In genomic region chr2:17879137-17879912, GRCh38 we compare ENCODE assay signal across 8 cellular contexts. TPM values are rescaled to one million over a fixed set of nuclear protein-coding genes. Genes with fewer than 3 reads are reported as not detected.
DNase-seq lines count a peak whose midpoint lies in the region; ATAC-seq, FAIRE-seq and TF ChIP-seq lines count a peak whose summit lies in the region.

No MANE protein-coding gene starts in this region.

- no peaks in the 10 kb centered on the region for H3K4me1 ChIP-seq in GM23248 (ENCODE audit: insufficient read depth)
- H3K4me1 ChIP-seq in ovary (ENCODE audit: insufficient read depth), result peaks cover 3% of the 10 kb centered on the region

- TF ChIP-seq CTCF in D721Med (IDR thresholded peaks at IDR 0.05; ENCODE audit: insufficient read depth, missing control alignments) (peak; percentile 2), ovary (IDR thresholded peaks at IDR 0.05) (no peak)

- peak overlapping the region; percentile 86 for H3K4me2 ChIP-seq in GM23248 (ENCODE audit: unreplicated experiment)

- intact Hi-C loops in ovary (cut with DNase I), result no loop called here

- CTCF ChIA-PET in activated CD8-positive, alpha-beta memory T cell treated with anti-CD3 and anti-CD28 coated beads, Interleukin-2, amount 10 ng/mL, durations not matched to agents 7 days and 5 days (lab: Charles Lee), result no interaction called here

- H3K27ac ChIP-seq in GM23248 (no peak overlapping the region), ovary (no peak overlapping the region)

- no peaks in the 10 kb centered on the region for H4K20me1 ChIP-seq in GM23248 (ENCODE audit: insufficient read depth)

- DNase-seq in D721Med (ENCODE audit: insufficient read length, low spot score), result peak; percentile 43
- DNase-seq in GM23248, result peak; percentile 85
- peak; percentile 97 for DNase-seq in NCI-H1694 treated with DMSO at 0.1 percent for 48 hours (lab: John Stamatoyannopoulos, UW)
- DNase-seq in activated CD8-positive, alpha-beta memory T cell treated with anti-CD3 and anti-CD28 coated beads, Interleukin-2, amount 10 ng/mL, durations not matched to agents 7 days and 5 days, result no peak
- DNase-seq in glomerular visceral epithelial cell (ENCODE audit: extremely low spot score), result peak; percentile 85
- no peak for DNase-seq in ovary
- no peak for DNase-seq in NCI-H128 (lab: John Stamatoyannopoulos, UW; ENCODE audit: unreplicated experiment)

- FAIRE-seq in D721Med (lab: Jason Lieb, UNC), result no peak

- H3K4me3 Mint-ChIP-seq in activated CD8-positive, alpha-beta memory T cell treated with anti-CD3 and anti-CD28 coated beads, Interleukin-2, amount 10 ng/mL, durations not matched to agents 7 days and 5 days, result no peak overlapping the region

- TF ChIP-seq POLR2A in ovary (IDR thresholded peaks at IDR 0.05), result no peak

- H3K79me2 ChIP-seq in GM23248 (ENCODE audit: insufficient read depth), result no peaks in the 10 kb centered on the region

- H3K9me3 ChIP-seq in GM23248 (ENCODE audit: low read depth) (no peaks in the 10 kb centered on the region), ovary (no peaks in the 10 kb centered on the region)

- peaks cover 14% of the 10 kb centered on the region for H3K4me1 Mint-ChIP-seq in activated CD8-positive, alpha-beta memory T cell treated with anti-CD3 and anti-CD28 coated beads, Interleukin-2, amount 10 ng/mL, durations not matched to agents 7 days and 5 days

- H3K27me3 ChIP-seq in GM23248 (replicated peaks; ENCODE audit: insufficient read depth), result peaks cover 27% of the 10 kb centered on the region
- H3K27me3 ChIP-seq in ovary, result no peaks in the 10 kb centered on the region

- peaks cover 2% of the 10 kb centered on the region for H3K9me3 Mint-ChIP-seq in activated CD8-positive, alpha-beta memory T cell treated with anti-CD3 and anti-CD28 coated beads, Interleukin-2, amount 10 ng/mL, durations not matched to agents 7 days and 5 days (ENCODE audit: low read depth)

- peaks cover 66% of the 10 kb centered on the region for H3K27me3 Mint-ChIP-seq in activated CD8-positive, alpha-beta memory T cell treated with anti-CD3 and anti-CD28 coated beads, Interleukin-2, amount 10 ng/mL, durations not matched to agents 7 days and 5 days

- H3K27ac Mint-ChIP-seq in activated CD8-positive, alpha-beta memory T cell treated with anti-CD3 and anti-CD28 coated beads, Interleukin-2, amount 10 ng/mL, durations not matched to agents 7 days and 5 days, result no peak overlapping the region

- H3K4me3 ChIP-seq in GM23248 (peak overlapping the region; percentile 78), ovary (peak overlapping the region; percentile 48)

- 7% methylated on average over 44 to 45 of the region's 49 CpGs for WGBS in GM23248 (ENCODE audit: low coverage in 1 of 2, low lambda C conversion rate in 2 of 2, missing lambda C conversion rate in 2 of 2), 2 experiments
- 2 to 4% (median 2%) methylated on average over 47 to 49 of the region's 49 CpGs for WGBS in ovary, 3 donors

- H3K9me2 ChIP-seq in GM23248 (ENCODE audit: insufficient read depth), result no peaks in the 10 kb centered on the region

- H2AFZ ChIP-seq in GM23248, result peak overlapping the region; percentile 95

- H3K9ac ChIP-seq in GM23248, result peak overlapping the region; percentile 63

- TF ChIP-seq EP300 in ovary (IDR thresholded peaks at IDR 0.05), result no peak

- no peaks in the 10 kb centered on the region for H3F3A ChIP-seq in GM23248 (ENCODE audit: insufficient read depth)

- peak; percentile 10 for ATAC-seq in activated CD8-positive, alpha-beta memory T cell treated with anti-CD3 and anti-CD28 coated beads, Interleukin-2, amount 10 ng/mL, durations not matched to agents 7 days and 5 days
- ATAC-seq in GM18519 (IDR thresholded peaks at IDR 0.05; ENCODE audit: low FRiP score, unreplicated experiment), result no peak

- in situ Hi-C loops in GM23248 (cut with MboI), result no loop called here

- no peaks in the 10 kb centered on the region for H3K36me3 Mint-ChIP-seq in activated CD8-positive, alpha-beta memory T cell treated with anti-CD3 and anti-CD28 coated beads, Interleukin-2, amount 10 ng/mL, durations not matched to agents 7 days and 5 days

- H3K36me3 ChIP-seq in GM23248 (ENCODE audit: low read depth) (no peaks in the 10 kb centered on the region), ovary (no peaks in the 10 kb centered on the region)

RNA-seq across cellular contexts. Expression of gene KCNS3, which starts 0.9 kb away (rescaled TPM):
- total RNA-seq in GM23248 (2014; rRNA removed; shearing (Covaris generic)), result 2.7 and 2.9 TPM in 2 replicates
- polyA plus RNA-seq in GM23248 (2016; fragmentation: Nextera tagmentation; extraction: Ambion mirVana) (2.5 TPM in 2 replicates), ovary (1 to 10 TPM; 1.8 to 5.9 TPM)
- not detected for total RNA-seq in activated CD8-positive, alpha-beta memory T cell treated with anti-CD3 and anti-CD28 coated beads, Interleukin-2, amount 10 ng/mL, durations not matched to agents 7 days and 5 days
- 1 to 10 TPM in 5 of 7 donors, under 1 TPM in 2; 0.23 to 4.9 (median 1.2) TPM for total RNA-seq in ovary

Comparison
In these comparisons a context has a peak if more than half of its experiments do, and no peak if none do; other contexts are left out.
1. DNase-seq: peak in D721Med (single experiment), GM23248 (single experiment), NCI-H1694 treated with DMSO at 0.1 percent for 48 hours (single experiment) and glomerular visceral epithelial cell (single experiment); none in activated CD8-positive, alpha-beta memory T cell treated with anti-CD3 and anti-CD28 coated beads, Interleukin-2, amount 10 ng/mL, durations not matched to agents 7 days and 5 days (single experiment), ovary (0 of 5) and NCI-H128 (single experiment).